In genomic region chr7:159070422-159071148, GRCh38 we compare ENCODE assay signal across 11 cellular contexts.
DNase-seq lines count a peak whose midpoint lies in the region; ATAC-seq and TF ChIP-seq lines count a peak whose summit lies in the region.
"Had no signal": no experiment of that assay in that cellular context is flagged by ENCODE, and none has a peak within 500 bp of the region (broad histone marks: within the 10 kb centered on the region; RNA-seq: fewer than 3 reads in every experiment).

No MANE protein-coding gene starts in this region.

- no peaks in the 10 kb centered on the region for H3K27me3 ChIP-seq in DND-41 (ENCODE audit: insufficient read depth, low read length, poor library complexity)

- H3K4me3 ChIP-seq in DND-41 (ENCODE audit: low read depth in 1 of 2, low read length in 2 of 2) = no peak overlapping the region
- H3K4me3 ChIP-seq: HAP-1 had no signal

- H3K79me2 ChIP-seq in DND-41 (ENCODE audit: insufficient read depth, low read length) = peaks cover 52% of the 10 kb centered on the region

- H3K27ac Mint-ChIP-seq in activated T-cell treated with anti-CD3 and anti-CD28 coated beads, Interleukin-2, amount 50 U/mL, for 72 hours = no peak overlapping the region

- H3K27ac ChIP-seq in DND-41 (ENCODE audit: low read length) = peak overlapping the region; percentile 65

- peaks cover 25% of the 10 kb centered on the region for H3K4me1 Mint-ChIP-seq in activated T-cell treated with anti-CD3 and anti-CD28 coated beads, Interleukin-2, amount 50 U/mL, for 72 hours (ENCODE audit: low read depth)

- H3K27me3 Mint-ChIP-seq in activated T-cell treated with anti-CD3 and anti-CD28 coated beads, Interleukin-2, amount 50 U/mL, for 72 hours (ENCODE audit: low read depth) = no peaks in the 10 kb centered on the region

- H3K36me3 Mint-ChIP-seq in activated T-cell treated with anti-CD3 and anti-CD28 coated beads, Interleukin-2, amount 50 U/mL, for 72 hours (ENCODE audit: insufficient read depth in 2 of 2) = no peaks in the 10 kb centered on the region

- TF ChIP-seq CTCF in DND-41 (IDR thresholded peaks at IDR 0.05; ENCODE audit: borderline replicate concordance, extremely low read depth, low read length, poor library complexity, severe bottlenecking) = no peak

- peaks cover 22% of the 10 kb centered on the region for H3K4me1 ChIP-seq in DND-41 (ENCODE audit: insufficient read depth, low read length)
- H3K4me1 ChIP-seq: HAP-1 had no signal

- H3K36me3 ChIP-seq in DND-41 (ENCODE audit: insufficient read depth, low read length) = peaks cover 54% of the 10 kb centered on the region
- H3K36me3 ChIP-seq: HAP-1 had no signal

- peak overlapping the region; percentile 9 to 63 for H3K4me3 Mint-ChIP-seq in activated T-cell treated with anti-CD3 and anti-CD28 coated beads, Interleukin-2, amount 50 U/mL, for 72 hours

- intact Hi-C loops in posterior cingulate gyrus (cut with DNase I) = no loop called here

- peak; percentile 79 for ATAC-seq in DND-41 (ENCODE audit: insufficient read depth, low read depth)
- peak; percentile 88 for ATAC-seq in HG02884 (IDR thresholded peaks at IDR 0.05; ENCODE audit: unreplicated experiment)
- ATAC-seq in activated T-cell treated with anti-CD3 and anti-CD28 coated beads, Interleukin-2, amount 50 U/mL, for 72 hours (replicated peaks in 1 of 2) = peak; percentile 86 to 90
- ATAC-seq in HG03196 (IDR thresholded peaks at IDR 0.05; ENCODE audit: unreplicated experiment) = no peak
- ATAC-seq in GM19397 (IDR thresholded peaks at IDR 0.05; ENCODE audit: unreplicated experiment) = no peak

- H3K9me3 ChIP-seq in DND-41 (ENCODE audit: insufficient read depth, low read length, severe bottlenecking) = no peaks in the 10 kb centered on the region
- H3K9me3 ChIP-seq: HAP-1 had no signal

- no peaks in the 10 kb centered on the region for H4K20me1 ChIP-seq in DND-41 (ENCODE audit: insufficient read depth, low read length)

- H3K9ac ChIP-seq in DND-41 (ENCODE audit: low read depth, low read length) = no peak overlapping the region

- DNase-seq in DND-41 (peak; percentile 54), left kidney (ENCODE audit: low read depth, low spot score) (peak; percentile 63), NCI-H82 (lab: John Stamatoyannopoulos, UW) (no peak), posterior cingulate gyrus (no peak)
- DNase-seq in activated T-cell treated with anti-CD3 and anti-CD28 coated beads, Interleukin-2, amount 50 U/mL, for 72 hours = peak; percentile 25 to 51
- DNase-seq: cerebellar nuclear complex, DMS153 had no signal

- no peak overlapping the region for H2AFZ ChIP-seq in DND-41 (ENCODE audit: low read depth, low read length)

- no peak overlapping the region for H3K4me2 ChIP-seq in DND-41 (ENCODE audit: insufficient read depth, low read length)

- H3K9me3 Mint-ChIP-seq in activated T-cell treated with anti-CD3 and anti-CD28 coated beads, Interleukin-2, amount 50 U/mL, for 72 hours = no peaks in the 10 kb centered on the region

Comparison
In these comparisons a context has a peak if more than half of its experiments do, and no peak if none do; other contexts are left out.
1. ATAC-seq: peak in DND-41 (single experiment), HG02884 (single experiment) and activated T-cell treated with anti-CD3 and anti-CD28 coated beads, Interleukin-2, amount 50 U/mL, for 72 hours (2 of 2); none in HG03196 (single experiment) and GM19397 (single experiment).
2. DNase-seq: peak in DND-41 (single experiment), activated T-cell treated with anti-CD3 and anti-CD28 coated beads, Interleukin-2, amount 50 U/mL, for 72 hours (2 of 2) and left kidney (single experiment); none in NCI-H82 (single experiment) and posterior cingulate gyrus (0 of 10).